In genomic region chr12:6742833-6743232, GRCh38 we compare ENCODE assay signal across 17 cellular contexts. TPM values are rescaled to one million over a fixed set of nuclear protein-coding genes. Genes with fewer than 3 reads are reported as not detected.
A peak's percentile ranks its signal among the peaks of the same experiment; 100 is the strongest.
DNase-seq lines count a peak whose midpoint lies in the region; ATAC-seq and TF ChIP-seq lines count a peak whose summit lies in the region.
"Had no signal": no experiment of that assay in that cellular context is flagged by ENCODE, and none has a peak within 500 bp of the region (broad histone marks: within the 10 kb centered on the region; RNA-seq: fewer than 3 reads in every experiment).

No MANE protein-coding gene starts in this region.

- RAD21 ChIA-PET in HCT116 (lab: Charles Lee; ENCODE audit: low non-redundant PET in 1 of 2, low total read pairs in 2 of 2, uncharacterized antibody in 2 of 2, unreplicated experiment in 2 of 2), result no interaction called here

- BruUV-seq in HCT116 (replicated peaks; lab: Mats Ljungman, UMichigan), result no TSS peak

- H3K27me3 ChIP-seq in HCT116 (ENCODE audit: insufficient read depth, low read length) (no peaks in the 10 kb centered on the region), colonic mucosa (no peaks in the 10 kb centered on the region)

- no peaks in the 10 kb centered on the region for H3K9me2 ChIP-seq in HCT116 (ENCODE audit: insufficient read depth)

- H3K4me1 Mint-ChIP-seq in activated CD8-positive, alpha-beta T cell treated with anti-CD3 and anti-CD28 coated beads for 36 hours (ENCODE audit: low read depth), result peaks cover 36% of the 10 kb centered on the region
- H3K4me1 Mint-ChIP-seq in activated CD8-positive, alpha-beta T cell treated with anti-CD3 and anti-CD28 coated beads, Interleukin-2, amount 10 ng/mL, durations not matched to agents 7 days and 5 days (ENCODE audit: low read depth), result peaks cover 20% of the 10 kb centered on the region
- H3K4me1 Mint-ChIP-seq in activated T-helper 17 cell treated with anti-CD3 and anti-CD28 coated beads, Interleukin-2, amount 50 U/mL, for 72 hours, result peaks cover 35% of the 10 kb centered on the region
- H3K4me1 Mint-ChIP-seq in stimulated activated effector memory CD8-positive, alpha-beta T cell treated with anti-CD3 and anti-CD28 coated beads, Interleukin-12 subunit alpha, Interleukin-12 subunit beta, amount 100 ng/mL, for 72 hours, result peaks cover 38% of the 10 kb centered on the region

- no peaks in the 10 kb centered on the region for H4K20me1 ChIP-seq in HCT116 (ENCODE audit: insufficient read depth)

- H3K4me1 ChIP-seq in HCT116 (ENCODE audit: control insufficient read depth in 1 of 2, insufficient read depth in 2 of 2, low read length in 2 of 2) (peaks cover 0 to 12% of the 10 kb centered on the region in 2 experiments; a peak in 2 of 4 replicates), colonic mucosa (no peaks in the 10 kb centered on the region)

- H3K4me2 ChIP-seq in HCT116 (ENCODE audit: low read length), result peak overlapping the region; percentile 1; the same call in 1 of the 2 replicates

- H3K9ac ChIP-seq in HCT116 (ENCODE audit: low read length) (no peak overlapping the region), colonic mucosa (ENCODE audit: low read depth in 2 of 2, low read length in 2 of 2) (no peak overlapping the region)

- peak overlapping the region; percentile 53 for H3K27ac Mint-ChIP-seq in activated CD8-positive, alpha-beta T cell treated with anti-CD3 and anti-CD28 coated beads for 36 hours
- no peak overlapping the region for H3K27ac Mint-ChIP-seq in activated CD8-positive, alpha-beta T cell treated with anti-CD3 and anti-CD28 coated beads, Interleukin-2, amount 10 ng/mL, durations not matched to agents 7 days and 5 days
- peak overlapping the region; percentile 89 for H3K27ac Mint-ChIP-seq in activated T-helper 17 cell treated with anti-CD3 and anti-CD28 coated beads, Interleukin-2, amount 50 U/mL, for 72 hours
- H3K27ac Mint-ChIP-seq in stimulated activated effector memory CD8-positive, alpha-beta T cell treated with anti-CD3 and anti-CD28 coated beads, Interleukin-12 subunit alpha, Interleukin-12 subunit beta, amount 100 ng/mL, for 72 hours, result peak overlapping the region; percentile 60

- POLR2A ChIA-PET in activated CD8-positive, alpha-beta T cell treated with anti-CD3 and anti-CD28 coated beads for 36 hours (lab: Charles Lee), result interaction anchor here (0.9 to 1.9 kb wide), 6 partner anchors 17 to 111 kb away, joined by 3 to 7 read pairs (median 4); partner anchors contain the start of genes CD4, COPS7A and LAG3
- POLR2A ChIA-PET in activated CD8-positive, alpha-beta T cell treated with anti-CD3 and anti-CD28 coated beads, Interleukin-2, amount 10 ng/mL, durations not matched to agents 7 days and 5 days (lab: Charles Lee), result interaction anchor here (2.3 kb wide), 1 partner anchor 10 kb away, joined by 6 read pairs; the partner anchor contains the start of gene MLF2
- POLR2A ChIA-PET in HCT116 (lab: Charles Lee), result no interaction called here

- H3K36me3 ChIP-seq in HCT116 (ENCODE audit: control insufficient read depth in 1 of 2, insufficient read depth in 2 of 2, low read length in 2 of 2) (peaks cover 12 to 17% of the 10 kb centered on the region in 2 experiments; a peak in 3 of 4 replicates), colonic mucosa (no peaks in the 10 kb centered on the region)

- H3K79me2 ChIP-seq in HCT116 (ENCODE audit: insufficient read depth, low read length), result no peaks in the 10 kb centered on the region

- intact Hi-C loops in activated CD8-positive, alpha-beta T cell treated with anti-CD3 and anti-CD28 coated beads for 36 hours (cut with micrococcal nuclease), result no loop called here
- intact Hi-C loops in HCT116 (cut with micrococcal nuclease) (no loop called here), colonic mucosa (cut with DNase I) (no loop called here)

- no peak for TF ChIP-seq CTCF in activated CD8-positive, alpha-beta T cell treated with anti-CD3 and anti-CD28 coated beads for 36 hours (IDR thresholded peaks at IDR 0.05)
- TF ChIP-seq CTCF in HCT116 (IDR thresholded peaks at IDR 0.05 in 2 of 3, conservative IDR thresholded peaks at IDR 0.05 in 1 of 3; ENCODE audit: borderline replicate concordance in 1 of 3, insufficient read depth in 1 of 3, low read depth in 2 of 3, low read length in 2 of 3) (no peak), colonic mucosa (IDR thresholded peaks at IDR 0.05) (no peak)

- H3K27ac ChIP-seq in HCT116 (ENCODE audit: low read depth, low read length) (no peak overlapping the region), colonic mucosa (no peak overlapping the region)

- no peaks in the 10 kb centered on the region for H3K27me3 Mint-ChIP-seq in activated CD8-positive, alpha-beta T cell treated with anti-CD3 and anti-CD28 coated beads for 36 hours
- H3K27me3 Mint-ChIP-seq in activated CD8-positive, alpha-beta T cell treated with anti-CD3 and anti-CD28 coated beads, Interleukin-2, amount 10 ng/mL, durations not matched to agents 7 days and 5 days (ENCODE audit: low read depth), result no peaks in the 10 kb centered on the region
- H3K27me3 Mint-ChIP-seq in activated T-helper 17 cell treated with anti-CD3 and anti-CD28 coated beads, Interleukin-2, amount 50 U/mL, for 72 hours, result no peaks in the 10 kb centered on the region
- H3K27me3 Mint-ChIP-seq: CD8-positive, alpha-beta memory T cell had no signal

- no peak for DNase-seq in activated CD8-positive, alpha-beta T cell treated with anti-CD3 and anti-CD28 coated beads for 36 hours
- DNase-seq in activated CD8-positive, alpha-beta T cell treated with anti-CD3 and anti-CD28 coated beads, Interleukin-2, amount 10 ng/mL, durations not matched to agents 7 days and 5 days, result no peak
- DNase-seq in HCT116 (ENCODE audit: low read depth, low spot score) (no peak), colonic mucosa (no peak)
- DNase-seq in stimulated activated effector memory CD8-positive, alpha-beta T cell treated with anti-CD3 and anti-CD28 coated beads, Interleukin-12 subunit alpha, Interleukin-12 subunit beta, amount 100 ng/mL, for 72 hours (ENCODE audit: low spot score in 2 of 2), result no peak
- DNase-seq: C1 segment of cervical spinal cord; CD8-positive, alpha-beta memory T cell; DMS53; EL; GOT3; NCI-H1092 treated with DMSO at 0.1 percent for 48 hours; NCI-H2081 had no signal

- CTCF ChIA-PET in activated CD8-positive, alpha-beta T cell treated with anti-CD3 and anti-CD28 coated beads for 36 hours (lab: Charles Lee), result interaction anchor here (1.1 to 4.0 kb wide), 4 partner anchors 10 to 92 kb away, joined by 3 to 25 read pairs (median 7); partner anchors contain the start of gene MLF2
- CTCF ChIA-PET in activated CD8-positive, alpha-beta T cell treated with anti-CD3 and anti-CD28 coated beads, Interleukin-2, amount 10 ng/mL, durations not matched to agents 7 days and 5 days (lab: Charles Lee), result interaction anchor here (0.7 to 6.5 kb wide), 2 partner anchors 11 to 24 kb away, joined by 3 to 30 read pairs; partner anchors contain the start of gene MLF2
- CTCF ChIA-PET in HCT116 (lab: Charles Lee), result no interaction called here

- ATAC-seq in activated CD8-positive, alpha-beta T cell treated with anti-CD3 and anti-CD28 coated beads for 36 hours, result peak; percentile 52
- ATAC-seq in activated CD8-positive, alpha-beta T cell treated with anti-CD3 and anti-CD28 coated beads, Interleukin-2, amount 10 ng/mL, durations not matched to agents 7 days and 5 days, result no peak
- ATAC-seq in HCT116 (no peak), GM19324 (IDR thresholded peaks at IDR 0.05; ENCODE audit: low FRiP score, unreplicated experiment) (no peak)
- peak; percentile 72 for ATAC-seq in activated T-helper 17 cell treated with anti-CD3 and anti-CD28 coated beads, Interleukin-2, amount 50 U/mL, for 72 hours (replicated peaks)
- peak; percentile 78 for ATAC-seq in stimulated activated effector memory CD8-positive, alpha-beta T cell treated with anti-CD3 and anti-CD28 coated beads, Interleukin-12 subunit alpha, Interleukin-12 subunit beta, amount 100 ng/mL, for 72 hours
- ATAC-seq: K562, Panc1 had no signal

- no peak for TF ChIP-seq RAD21 in HCT116 (IDR thresholded peaks at IDR 0.05; ENCODE audit: low read depth)

- peaks cover 30% of the 10 kb centered on the region for H3K36me3 Mint-ChIP-seq in activated CD8-positive, alpha-beta T cell treated with anti-CD3 and anti-CD28 coated beads for 36 hours (ENCODE audit: low read depth)
- H3K36me3 Mint-ChIP-seq in activated CD8-positive, alpha-beta T cell treated with anti-CD3 and anti-CD28 coated beads, Interleukin-2, amount 10 ng/mL, durations not matched to agents 7 days and 5 days (ENCODE audit: low read depth), result peaks cover 23% of the 10 kb centered on the region
- H3K36me3 Mint-ChIP-seq in activated T-helper 17 cell treated with anti-CD3 and anti-CD28 coated beads, Interleukin-2, amount 50 U/mL, for 72 hours (ENCODE audit: low read depth), result peaks cover 49% of the 10 kb centered on the region
- H3K36me3 Mint-ChIP-seq in stimulated activated effector memory CD8-positive, alpha-beta T cell treated with anti-CD3 and anti-CD28 coated beads, Interleukin-12 subunit alpha, Interleukin-12 subunit beta, amount 100 ng/mL, for 72 hours, result peaks cover 33% of the 10 kb centered on the region

- no peak overlapping the region for H2AFZ ChIP-seq in HCT116 (ENCODE audit: low read depth, low read length, poor library complexity, severe bottlenecking)

- H3K9me3 ChIP-seq in HCT116 (ENCODE audit: control insufficient read depth in 1 of 2, insufficient read depth in 1 of 2, low read depth in 1 of 2, low read length in 2 of 2), result no peaks in the 10 kb centered on the region
- no peaks in the 10 kb centered on the region for H3K9me3 ChIP-seq in colonic mucosa

- H3K9me3 Mint-ChIP-seq in activated CD8-positive, alpha-beta T cell treated with anti-CD3 and anti-CD28 coated beads for 36 hours, result peaks cover 6% of the 10 kb centered on the region
- no peaks in the 10 kb centered on the region for H3K9me3 Mint-ChIP-seq in activated CD8-positive, alpha-beta T cell treated with anti-CD3 and anti-CD28 coated beads, Interleukin-2, amount 10 ng/mL, durations not matched to agents 7 days and 5 days (ENCODE audit: insufficient read depth)
- no peaks in the 10 kb centered on the region for H3K9me3 Mint-ChIP-seq in activated T-helper 17 cell treated with anti-CD3 and anti-CD28 coated beads, Interleukin-2, amount 50 U/mL, for 72 hours
- peaks cover 4% of the 10 kb centered on the region for H3K9me3 Mint-ChIP-seq in stimulated activated effector memory CD8-positive, alpha-beta T cell treated with anti-CD3 and anti-CD28 coated beads, Interleukin-12 subunit alpha, Interleukin-12 subunit beta, amount 100 ng/mL, for 72 hours
- H3K9me3 Mint-ChIP-seq: CD8-positive, alpha-beta memory T cell had no signal

- TF ChIP-seq POLR2A in HCT116 (IDR thresholded peaks at IDR 0.05; ENCODE audit: borderline replicate concordance, extremely low read depth, insufficient read depth, insufficient read length), result no peak

- no peak overlapping the region for H3K4me3 ChIP-seq in HCT116 (replicated peaks in 1 of 2; ENCODE audit: low read depth in 1 of 2, low read length in 2 of 2)
- H3K4me3 ChIP-seq in colonic mucosa, result no peak overlapping the region
- H3K4me3 ChIP-seq: K562 had no signal

- no peak overlapping the region for H3K4me3 Mint-ChIP-seq in activated CD8-positive, alpha-beta T cell treated with anti-CD3 and anti-CD28 coated beads for 36 hours
- no peak overlapping the region for H3K4me3 Mint-ChIP-seq in activated CD8-positive, alpha-beta T cell treated with anti-CD3 and anti-CD28 coated beads, Interleukin-2, amount 10 ng/mL, durations not matched to agents 7 days and 5 days
- H3K4me3 Mint-ChIP-seq in activated T-helper 17 cell treated with anti-CD3 and anti-CD28 coated beads, Interleukin-2, amount 50 U/mL, for 72 hours, result peak overlapping the region; percentile 92
- no peak overlapping the region for H3K4me3 Mint-ChIP-seq in stimulated activated effector memory CD8-positive, alpha-beta T cell treated with anti-CD3 and anti-CD28 coated beads, Interleukin-12 subunit alpha, Interleukin-12 subunit beta, amount 100 ng/mL, for 72 hours
- H3K4me3 Mint-ChIP-seq: CD8-positive, alpha-beta memory T cell had no signal

RNA-seq across cellular contexts. Expression of gene MLF2, which starts 10.1 kb away (rescaled TPM):
- total RNA-seq in activated CD8-positive, alpha-beta T cell treated with anti-CD3 and anti-CD28 coated beads for 36 hours, result 100 to 1,000 TPM; 149 to 151 TPM
- total RNA-seq in activated CD8-positive, alpha-beta T cell treated with anti-CD3 and anti-CD28 coated beads, Interleukin-2, amount 10 ng/mL, durations not matched to agents 7 days and 5 days, result 100 to 1,000 TPM; 109 to 113 TPM
- 309 TPM for total RNA-seq in HCT116 (2021; ENCODE audit: unreplicated experiment)
- polyA plus RNA-seq in HCT116 (2012), result 328 and 383 TPM in 2 replicates
- total RNA-seq in activated T-helper 17 cell treated with anti-CD3 and anti-CD28 coated beads, Interleukin-2, amount 50 U/mL, for 72 hours, result 100 to 1,000 TPM; 132 to 279 TPM
- 100 to 1,000 TPM; 199 to 212 TPM for total RNA-seq in colonic mucosa

RNA-seq across cellular contexts. Expression of gene COPS7A, which starts 19.0 kb away (rescaled TPM):
- 10 to 100 TPM; 35.9 to 38.8 TPM for total RNA-seq in activated CD8-positive, alpha-beta T cell treated with anti-CD3 and anti-CD28 coated beads for 36 hours
- 10 to 100 TPM; 26.9 to 29.7 TPM for total RNA-seq in activated CD8-positive, alpha-beta T cell treated with anti-CD3 and anti-CD28 coated beads, Interleukin-2, amount 10 ng/mL, durations not matched to agents 7 days and 5 days
- 67.8 TPM for total RNA-seq in HCT116 (2021; ENCODE audit: unreplicated experiment)
- 92.1 and 108 TPM in 2 replicates for polyA plus RNA-seq in HCT116 (2012)
- total RNA-seq in activated T-helper 17 cell treated with anti-CD3 and anti-CD28 coated beads, Interleukin-2, amount 50 U/mL, for 72 hours, result 10 to 100 TPM; 36.5 to 38.7 TPM
- 10 to 100 TPM; 33.3 to 47.6 TPM for total RNA-seq in colonic mucosa

RNA-seq across cellular contexts. Expression of gene PTMS, which starts 23.3 kb away (rescaled TPM):
- 10 to 100 TPM; 78.6 TPM for total RNA-seq in activated CD8-positive, alpha-beta T cell treated with anti-CD3 and anti-CD28 coated beads for 36 hours
- total RNA-seq in activated CD8-positive, alpha-beta T cell treated with anti-CD3 and anti-CD28 coated beads, Interleukin-2, amount 10 ng/mL, durations not matched to agents 7 days and 5 days, result 10 to 100 TPM; 42.9 to 47.4 TPM
- total RNA-seq in HCT116 (2021; ENCODE audit: unreplicated experiment), result 494 TPM
- polyA plus RNA-seq in HCT116 (2012), result 414 and 526 TPM in 2 replicates
- 100 to 1,000 TPM in 1 of 2 donors, 10 to 100 TPM in 1; 71.3 to 161 TPM for total RNA-seq in activated T-helper 17 cell treated with anti-CD3 and anti-CD28 coated beads, Interleukin-2, amount 50 U/mL, for 72 hours
- 100 to 1,000 TPM; 169 to 182 TPM for total RNA-seq in colonic mucosa

RNA-seq across cellular contexts. Expression of gene LAG3, which starts 29.5 kb away (rescaled TPM):
- total RNA-seq in activated CD8-positive, alpha-beta T cell treated with anti-CD3 and anti-CD28 coated beads for 36 hours, result 100 to 1,000 TPM; 264 to 268 TPM
- total RNA-seq in activated CD8-positive, alpha-beta T cell treated with anti-CD3 and anti-CD28 coated beads, Interleukin-2, amount 10 ng/mL, durations not matched to agents 7 days and 5 days, result 10 to 100 TPM; 43.0 to 45.2 TPM
- 3.3 TPM for total RNA-seq in HCT116 (2021; ENCODE audit: unreplicated experiment)
- 1.7 and 2.0 TPM in 2 replicates for polyA plus RNA-seq in HCT116 (2012)
- 100 to 1,000 TPM in 1 of 2 donors, 10 to 100 TPM in 1; 45.6 to 206 TPM for total RNA-seq in activated T-helper 17 cell treated with anti-CD3 and anti-CD28 coated beads, Interleukin-2, amount 50 U/mL, for 72 hours
- 1 to 10 TPM; 1.0 to 1.2 TPM for total RNA-seq in colonic mucosa

RNA-seq across cellular contexts. Expression of gene PIANP, which starts 42.2 kb away (rescaled TPM):
- total RNA-seq in activated CD8-positive, alpha-beta T cell treated with anti-CD3 and anti-CD28 coated beads for 36 hours, result not detected
- total RNA-seq in activated CD8-positive, alpha-beta T cell treated with anti-CD3 and anti-CD28 coated beads, Interleukin-2, amount 10 ng/mL, durations not matched to agents 7 days and 5 days, result not detected
- total RNA-seq in HCT116 (2021; ENCODE audit: unreplicated experiment) (not detected), colonic mucosa (1 to 10 TPM in 1 of 2 donors, under 1 TPM in 1; 0.44 to 1.2 TPM)
- polyA plus RNA-seq in HCT116 (2012), result 0.11 and 0.16 TPM in 2 replicates
- total RNA-seq in activated T-helper 17 cell treated with anti-CD3 and anti-CD28 coated beads, Interleukin-2, amount 50 U/mL, for 72 hours, result 1 to 10 TPM in 1 of 2 donors, under 1 TPM in 1; 0.41 to 1.4 TPM
- total RNA-seq: K562, NCI-H460 had no signal

Comparison
In these comparisons a context has a peak if more than half of its experiments do, and no peak if none do; other contexts are left out.
1. ATAC-seq: peak in activated CD8-positive, alpha-beta T cell treated with anti-CD3 and anti-CD28 coated beads for 36 hours (single experiment), activated T-helper 17 cell treated with anti-CD3 and anti-CD28 coated beads, Interleukin-2, amount 50 U/mL, for 72 hours (single experiment) and stimulated activated effector memory CD8-positive, alpha-beta T cell treated with anti-CD3 and anti-CD28 coated beads, Interleukin-12 subunit alpha, Interleukin-12 subunit beta, amount 100 ng/mL, for 72 hours (single experiment); none in activated CD8-positive, alpha-beta T cell treated with anti-CD3 and anti-CD28 coated beads, Interleukin-2, amount 10 ng/mL, durations not matched to agents 7 days and 5 days (single experiment), HCT116 (single experiment) and GM19324 (single experiment).